10 cellular contexts compared by ENCODE assay signal in the genomic region with DNA sequence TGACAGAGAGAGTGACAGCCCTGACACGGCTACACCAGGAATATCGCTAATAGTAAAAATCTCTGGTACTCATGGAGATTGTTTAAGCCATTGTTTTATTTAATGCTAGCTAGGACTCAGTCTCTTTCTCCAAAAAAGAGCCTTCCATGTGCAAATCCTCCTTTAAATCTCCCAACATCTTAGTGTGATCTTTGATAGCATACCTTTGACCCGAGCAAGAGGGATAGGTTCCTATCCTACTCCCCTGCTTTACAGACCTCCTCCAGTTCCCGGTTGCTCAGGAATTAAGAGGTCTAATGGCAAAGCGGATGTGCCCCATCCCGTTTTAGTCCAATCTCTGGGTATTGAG. TPM values are rescaled to one million over a fixed set of nuclear protein-coding genes. Genes with fewer than 3 reads are reported as not detected.
DNase-seq lines count a peak whose midpoint lies in the region; ATAC-seq and TF ChIP-seq lines count a peak whose summit lies in the region.
"Had no signal": no experiment of that assay in that cellular context is flagged by ENCODE, and none has a peak within 500 bp of the region (broad histone marks: within the 10 kb centered on the region; RNA-seq: fewer than 3 reads in every experiment).

No MANE protein-coding gene starts in this region.

- H3K4me3 ChIP-seq in H7 (ENCODE audit: insufficient read depth, low read depth, low read length) (peak overlapping the region; percentile 65), right cardiac atrium (ENCODE audit: low read length) (no peak overlapping the region), sigmoid colon (peak overlapping the region; percentile 34 to 59 (median 54)), OCI-LY7 (ENCODE audit: low read depth, low read length, poor library complexity, severe bottlenecking) (no peak overlapping the region)

- CTCF ChIA-PET in OCI-LY7 (lab: Charles Lee; ENCODE audit: unreplicated experiment), result no interaction called here

- no peak for TF ChIP-seq EP300 in sigmoid colon (IDR thresholded peaks at IDR 0.05)

- H4K20me1 ChIP-seq in OCI-LY7 (ENCODE audit: insufficient read depth, low read length), result no peaks in the 10 kb centered on the region

- H3K4me2 ChIP-seq in OCI-LY7 (ENCODE audit: low read length), result no peak overlapping the region

- H3K36me3 Mint-ChIP-seq in T-helper 17 cell (ENCODE audit: low read depth), result no peaks in the 10 kb centered on the region

- H3K79me2 ChIP-seq in OCI-LY7 (ENCODE audit: insufficient read depth, low read depth, low read length), result no peaks in the 10 kb centered on the region

- H3K4me1 Mint-ChIP-seq in T-helper 17 cell, result peaks cover 6% of the 10 kb centered on the region

- H3K27me3 ChIP-seq in H7 (ENCODE audit: control insufficient read depth, insufficient read depth, low read length), result peaks cover 48% of the 10 kb centered on the region
- no peaks in the 10 kb centered on the region for H3K27me3 ChIP-seq in right cardiac atrium (ENCODE audit: control insufficient read depth, insufficient read depth)
- H3K27me3 ChIP-seq in sigmoid colon, result peaks cover 3 to 21% (median 13%) of the 10 kb centered on the region in 3 donors

- H3K9me3 ChIP-seq in T-helper 17 cell (ENCODE audit: control insufficient read depth, low read length, poor library complexity, severe bottlenecking) (no peaks in the 10 kb centered on the region), right cardiac atrium (ENCODE audit: control insufficient read depth, low read length) (no peaks in the 10 kb centered on the region), sigmoid colon (no peaks in the 10 kb centered on the region), OCI-LY7 (ENCODE audit: low read length) (no peaks in the 10 kb centered on the region)

- POLR2A ChIA-PET in OCI-LY7 (lab: Charles Lee), result no interaction called here

- no TSS peak for BruUV-seq in OCI-LY7 (replicated peaks; lab: Mats Ljungman, UMichigan)

- H3K27ac ChIP-seq in right cardiac atrium (ENCODE audit: low read length) (peak overlapping the region; percentile 21), sigmoid colon (peak overlapping the region; percentile 58 to 75 (median 66)), OCI-LY7 (ENCODE audit: low read depth, low read length, poor library complexity, severe bottlenecking) (no peak overlapping the region)

- TF ChIP-seq CTCF in sigmoid colon (IDR thresholded peaks at IDR 0.05) (no peak), OCI-LY7 (conservative IDR thresholded peaks at IDR 0.05; ENCODE audit: low read length) (no peak)

- H3K9me2 ChIP-seq in OCI-LY7 (ENCODE audit: insufficient read depth, low read length), result no peaks in the 10 kb centered on the region

- no peak for TF ChIP-seq POLR2A in sigmoid colon (IDR thresholded peaks at IDR 0.05)

- intact Hi-C loops in right cardiac atrium (cut with DNase I), result loop anchor here in 3 of 4 donors (5.0 to 10.0 kb wide), 4 partner anchors 194 to 322 kb away; no protein-coding TSS in a partner anchor
- intact Hi-C loops in sigmoid colon (cut with DNase I), result loop anchor here (5.0 kb wide), 1 partner anchor 207 kb away; no protein-coding TSS in a partner anchor
- intact Hi-C loops in head of caudate nucleus (cut with DNase I), result no loop called here
- intact Hi-C loops in OCI-LY7 (cut with micrococcal nuclease; ENCODE audit: unreplicated experiment), result no loop called here

- H3K4me1 ChIP-seq in right cardiac atrium (ENCODE audit: control insufficient read depth, insufficient read depth, low read length) (peaks cover 4% of the 10 kb centered on the region), sigmoid colon (peaks cover 0 to 21% (median 9%) of the 10 kb centered on the region in 4 donors), OCI-LY7 (ENCODE audit: insufficient read depth, low read length, poor library complexity, severe bottlenecking) (no peaks in the 10 kb centered on the region)

- ATAC-seq in T-helper 17 cell, result no peak
- no peak for ATAC-seq in right cardiac atrium

- H3K4me3 Mint-ChIP-seq in T-helper 17 cell, result peak overlapping the region; percentile 59
- H3K4me3 Mint-ChIP-seq: activated T-helper 1 cell treated with anti-CD3 and anti-CD28 coated beads, Interleukin-12 subunit alpha, Interleukin-12 subunit beta, Interleukin-2, Interleukin-4 antibody, amounts not matched to agents 30 ng/mL and 10 ng/mL and 1 ng/mL, durations not matched to agents 14 hours and 24 hours and 36 hours had no signal

- H2AFZ ChIP-seq in OCI-LY7 (ENCODE audit: low read length), result no peak overlapping the region

- H3K27me3 Mint-ChIP-seq in T-helper 17 cell, result peaks cover 36% of the 10 kb centered on the region

- WGBS in right cardiac atrium, result 35% methylated on average over 6 of the region's 6 CpGs
- WGBS in sigmoid colon, 2 donors, result 28 to 32% methylated on average over 6 of the region's 6 CpGs

- no peak for DNase-seq in H7
- no peak for DNase-seq in T-helper 17 cell
- DNase-seq in right cardiac atrium, result no peak
- DNase-seq in sigmoid colon, result no peak
- no peak for DNase-seq in head of caudate nucleus
- DNase-seq in NCI-H748 treated with DMSO at 0.1 percent for 48 hours (lab: John Stamatoyannopoulos, UW), result no peak
- DNase-seq in OCI-LY7 (ENCODE audit: low spot score), result no peak
- no peak for DNase-seq in NCI-H345 treated with DMSO at 0.1 percent for 48 hours (lab: John Stamatoyannopoulos, UW; ENCODE audit: unreplicated experiment)
- DNase-seq: stimulated activated naive CD4-positive, alpha-beta T cell treated with Interleukin-2 at 50 U/mL for 16 hours had no signal

- no peak overlapping the region for H3K27ac Mint-ChIP-seq in T-helper 17 cell
- H3K27ac Mint-ChIP-seq: activated T-helper 1 cell treated with anti-CD3 and anti-CD28 coated beads, Interleukin-12 subunit alpha, Interleukin-12 subunit beta, Interleukin-2, Interleukin-4 antibody, amounts not matched to agents 30 ng/mL and 10 ng/mL and 1 ng/mL, durations not matched to agents 14 hours and 24 hours and 36 hours had no signal

- no peaks in the 10 kb centered on the region for H3K36me3 ChIP-seq in H7 (replicated peaks; ENCODE audit: control insufficient read depth, insufficient read depth, low read length)
- no peaks in the 10 kb centered on the region for H3K36me3 ChIP-seq in sigmoid colon
- no peaks in the 10 kb centered on the region for H3K36me3 ChIP-seq in OCI-LY7 (ENCODE audit: insufficient read depth, low read length)

RNA-seq across cellular contexts. Expression of gene FRMD3, which starts 0.7 kb away (rescaled TPM):
- total RNA-seq in H7 (2014; rRNA removed; shearing (Covaris generic)), result 0.10 and 1.4 TPM in 2 replicates
- total RNA-seq in T-helper 17 cell (10 to 100 TPM in 1 of 2 donors, 1 to 10 TPM in 1; 1.4 to 18.9 TPM), right cardiac atrium (10 to 100 TPM; 34.3 to 75.1 (median 60.6) TPM), sigmoid colon (10 to 100 TPM in 1 of 4 donors, 1 to 10 TPM in 3; 5.9 to 27.4 (median 8.3) TPM), OCI-LY7 (2022) (0.48 and 0.65 TPM in 2 replicates)
- polyA plus RNA-seq in right cardiac atrium (65.7 TPM), sigmoid colon (10 to 100 TPM in 1 of 3 donors, 1 to 10 TPM in 2; 5.9 to 18.6 (median 8.3) TPM)
- 0.44 and 1.4 TPM in 2 replicates for total RNA-seq in OCI-LY7 (2014; rRNA removed; shearing (Covaris generic))

Comparison
In these comparisons a context has a peak if more than half of its experiments do, and no peak if none do; other contexts are left out.
1. H3K4me3 ChIP-seq: peak in H7 (single experiment) and sigmoid colon (4 of 4); none in right cardiac atrium (single experiment) and OCI-LY7 (single experiment).
2. intact Hi-C loops: an anchor here in right cardiac atrium (5.0 to 10.0 kb wide) and sigmoid colon (5.0 kb wide); none called in head of caudate nucleus and OCI-LY7.